ENCODE assay signal across 21 cellular contexts in the genomic region with DNA sequence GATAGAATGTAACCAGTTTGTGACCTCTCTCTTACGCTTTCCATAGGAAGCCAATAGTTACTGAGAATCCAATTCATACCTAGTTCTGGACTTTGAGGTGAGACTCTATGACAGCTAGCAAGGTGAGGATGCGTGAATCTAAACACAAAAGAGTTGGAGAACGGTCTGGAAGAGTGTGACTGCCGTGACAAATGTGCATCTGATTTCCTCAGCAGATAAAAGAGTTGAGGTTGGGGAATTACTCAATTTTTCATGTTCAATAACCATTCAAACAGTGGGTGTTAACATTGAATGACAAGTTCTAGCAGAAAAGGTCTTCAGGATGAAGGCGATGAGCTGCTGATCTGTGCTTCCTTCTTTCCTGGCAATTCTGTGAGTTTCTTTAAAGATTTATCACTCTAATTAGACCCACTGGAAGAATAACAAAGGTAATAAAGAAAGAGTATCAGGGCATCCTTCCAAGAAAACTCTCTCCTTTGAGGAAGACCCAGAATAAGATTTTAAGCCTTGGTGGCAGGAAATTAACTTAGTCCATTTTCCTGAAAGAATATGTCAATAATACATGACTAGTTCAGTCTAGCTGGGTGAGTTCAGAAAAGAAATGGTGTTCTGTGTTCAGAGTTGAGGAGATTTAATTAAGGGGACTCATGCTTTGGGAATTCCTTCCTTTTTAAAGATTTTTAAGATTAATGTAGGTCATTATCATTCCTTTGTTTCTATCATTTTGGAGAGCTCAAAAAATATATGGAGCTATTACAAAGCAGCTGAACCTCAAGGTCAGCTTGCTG. TPM values are rescaled to one million over a fixed set of nuclear protein-coding genes. Genes with fewer than 3 reads are reported as not detected.
DNase-seq lines count a peak whose midpoint lies in the region; ATAC-seq, FAIRE-seq and TF ChIP-seq lines count a peak whose summit lies in the region.
"Had no signal": no experiment of that assay in that cellular context is flagged by ENCODE, and none has a peak within 500 bp of the region (broad histone marks: within the 10 kb centered on the region; RNA-seq: fewer than 3 reads in every experiment).

No MANE protein-coding gene starts in this region.

- TF ChIP-seq CTCF in K562 (IDR thresholded peaks at IDR 0.05 in 2 of 3, conservative IDR thresholded peaks at IDR 0.05 in 1 of 3; ENCODE audit: insufficient read depth in 2 of 3, low read depth in 1 of 3, low read length in 3 of 3): no peak
- no peak for TF ChIP-seq CTCF in progenitor cell of endocrine pancreas (IDR thresholded peaks at IDR 0.05; ENCODE audit: unreplicated experiment)

- no peaks in the 10 kb centered on the region for H3K9me1 ChIP-seq in K562 (ENCODE audit: control insufficient read depth, insufficient read depth, low read length)

- no peak for TF ChIP-seq RAD21 in K562 (CRISPR knock-in tag; conservative IDR thresholded peaks at IDR 0.05 in 1 of 2, IDR thresholded peaks at IDR 0.05 in 1 of 2)

- H3K4me2 ChIP-seq in K562 (ENCODE audit: insufficient read depth, low read length): no peak overlapping the region
- H3K4me2 ChIP-seq: A549, KMS-11 had no signal

- H3K36me3 Mint-ChIP-seq in activated T-cell treated with anti-CD3 and anti-CD28 coated beads, Interleukin-2, amount 50 U/mL, for 24 hours (ENCODE audit: low read depth): peaks cover 63% of the 10 kb centered on the region
- peaks cover 1% of the 10 kb centered on the region for H3K36me3 Mint-ChIP-seq in progenitor cell of endocrine pancreas (ENCODE audit: insufficient read depth)

- H3K9me3 ChIP-seq in K562 (replicated peaks; ENCODE audit: control insufficient read depth, insufficient read depth, low read depth, low read length): no peaks in the 10 kb centered on the region
- H3K9me3 ChIP-seq: A549 had no signal

- no TSS peak for BruUV-seq in K562 (replicated peaks; lab: Mats Ljungman, UMichigan)

- in situ Hi-C loops in K562 (cut with MboI): no loop called here

- H3K9me3 Mint-ChIP-seq in activated T-cell treated with anti-CD3 and anti-CD28 coated beads, Interleukin-2, amount 50 U/mL, for 24 hours: no peaks in the 10 kb centered on the region
- no peaks in the 10 kb centered on the region for H3K9me3 Mint-ChIP-seq in progenitor cell of endocrine pancreas (ENCODE audit: low read depth)
- H3K9me3 Mint-ChIP-seq: dendritic cell treated with granulocyte-macrophage colony-stimulating factor and Interleukin-4, amounts not matched to agents 40 ng/mL and 50 ng/mL, for 4 days had no signal

- no peaks in the 10 kb centered on the region for H3K36me3 ChIP-seq in K562 (ENCODE audit: control insufficient read depth, insufficient read depth, low read length)

- H3K27ac Mint-ChIP-seq in activated T-cell treated with anti-CD3 and anti-CD28 coated beads, Interleukin-2, amount 50 U/mL, for 24 hours: peak overlapping the region; percentile 80
- H3K27ac Mint-ChIP-seq in progenitor cell of endocrine pancreas: peak overlapping the region; percentile 32
- H3K27ac Mint-ChIP-seq: dendritic cell treated with granulocyte-macrophage colony-stimulating factor and Interleukin-4, amounts not matched to agents 40 ng/mL and 50 ng/mL, for 4 days had no signal

- H3K4me3 Mint-ChIP-seq in activated T-cell treated with anti-CD3 and anti-CD28 coated beads, Interleukin-2, amount 50 U/mL, for 24 hours: peak overlapping the region; percentile 37
- no peak overlapping the region for H3K4me3 Mint-ChIP-seq in progenitor cell of endocrine pancreas (ENCODE audit: low read depth)
- H3K4me3 Mint-ChIP-seq: dendritic cell treated with granulocyte-macrophage colony-stimulating factor and Interleukin-4, amounts not matched to agents 40 ng/mL and 50 ng/mL, for 4 days had no signal

- DNase-seq in activated T-cell treated with anti-CD3 and anti-CD28 coated beads, Interleukin-2, amount 50 U/mL, for 24 hours: no peak
- no peak for DNase-seq in activated T-cell treated with anti-CD3 and anti-CD28 coated beads, Interleukin-2, amount 50 U/mL, for 1 hour
- DNase-seq in M059J (ENCODE audit: low read depth): peak; percentile 8
- DNase-seq in K562 (ENCODE audit: extremely low read depth in 1 of 4, low spot score in 3 of 4): no peak
- DNase-seq in progenitor cell of endocrine pancreas (ENCODE audit: low spot score, unreplicated experiment): no peak
- DNase-seq in NK-92 treated with Interleukin-12 subunit alpha and Interleukin-12 subunit beta, amount 100 ng/mL, for 24 hours (lab: John Stamatoyannopoulos, UW): no peak
- DNase-seq: activated effector memory CD4-positive, alpha-beta T cell treated with anti-CD3 and anti-CD28 coated beads, Interleukin-2, amount 50 U/mL, for 16 hours; anterior cingulate cortex; COR-L47; DND-41; GOT3; NCI-H1436; NCI-H82; OCI-M1 had no signal

- POLR2A ChIA-PET in K562 (lab: Yijun Ruan, JAX): interaction anchor here (1.1 kb wide), 3 partner anchors 8 to 22 kb away, joined by 3 to 4 read pairs (median 3); no protein-coding TSS in a partner anchor

- H3K27ac ChIP-seq in K562 (ENCODE audit: extremely low read depth, low read depth, low read length): no peak overlapping the region
- H3K27ac ChIP-seq: A549, KMS-11 had no signal

- H3K27me3 Mint-ChIP-seq in activated T-cell treated with anti-CD3 and anti-CD28 coated beads, Interleukin-2, amount 50 U/mL, for 24 hours: no peaks in the 10 kb centered on the region
- no peaks in the 10 kb centered on the region for H3K27me3 Mint-ChIP-seq in progenitor cell of endocrine pancreas
- H3K27me3 Mint-ChIP-seq: dendritic cell treated with granulocyte-macrophage colony-stimulating factor and Interleukin-4, amounts not matched to agents 40 ng/mL and 50 ng/mL, for 4 days had no signal

- no peak overlapping the region for H3K9ac ChIP-seq in K562 (ENCODE audit: insufficient read depth in 1 of 2, low read depth in 2 of 2, low read length in 2 of 2)
- H3K9ac ChIP-seq: KMS-11 had no signal

- TF ChIP-seq EP300 in K562 (IDR thresholded peaks at IDR 0.05; ENCODE audit: low read length): no peak

- CTCF ChIA-PET in K562 (lab: Yijun Ruan, JAX; ENCODE audit: low intra/inter-chr PET ratio): no interaction called here

- H3K4me3 ChIP-seq in K562: no peak overlapping the region
- H3K4me3 ChIP-seq: A549 had no signal

- ATAC-seq in K562 (no peak), HG02759 (IDR thresholded peaks at IDR 0.05; ENCODE audit: unreplicated experiment) (no peak)
- no peak for ATAC-seq in activated CD4-positive, CD25-positive, alpha-beta regulatory T cell treated with anti-CD3 and anti-CD28 coated beads, Interleukin-2, amount 50 U/mL, for 24 hours
- ATAC-seq: A549, Right ventricle myocardium inferior had no signal

- H4K20me1 ChIP-seq in K562 (replicated peaks; ENCODE audit: control insufficient read depth, insufficient read depth, low read length): 0 out of 2 replicates have a peak, but pooled peaks cover 5% of the 10 kb centered on the region

- H3K4me1 Mint-ChIP-seq in activated T-cell treated with anti-CD3 and anti-CD28 coated beads, Interleukin-2, amount 50 U/mL, for 24 hours (ENCODE audit: low read depth): peaks cover 56% of the 10 kb centered on the region
- H3K4me1 Mint-ChIP-seq in progenitor cell of endocrine pancreas (ENCODE audit: low read depth): peaks cover 26% of the 10 kb centered on the region

- no peaks in the 10 kb centered on the region for H3K27me3 ChIP-seq in K562 (ENCODE audit: control insufficient read depth in 2 of 2, insufficient read depth in 2 of 2, low read length in 2 of 2)

- WGBS in K562 (ENCODE audit: insufficient coverage, low coverage, missing lambda C conversion rate): 63% methylated on average over 5 of the region's 5 CpGs

- no peak overlapping the region for H2AFZ ChIP-seq in K562 (ENCODE audit: low read depth, low read length)

- no peaks in the 10 kb centered on the region for H3K79me2 ChIP-seq in K562 (ENCODE audit: control insufficient read depth, insufficient read depth, low read length)

- FAIRE-seq in K562 (lab: Jason Lieb, UNC): peak; percentile 11
- FAIRE-seq: A549, islet of Langerhans had no signal

- TF ChIP-seq POLR2A in K562 (conservative IDR thresholded peaks at IDR 0.05): no peak

- intact Hi-C loops in K562 (cut with micrococcal nuclease): no loop called here

- H3K4me1 ChIP-seq in K562 (replicated peaks in 1 of 2; ENCODE audit: control insufficient read depth in 2 of 2, insufficient read depth in 2 of 2, low read length in 2 of 2): no peaks in the 10 kb centered on the region; a peak in 1 of 5 replicates
- H3K4me1 ChIP-seq: A549 had no signal

RNA-seq across cellular contexts. Expression of gene KIF3B, which starts 24.5 kb away (rescaled TPM):
- 20.3 and 28.4 TPM in 2 replicates for total RNA-seq in M059J (2014; rRNA removed; shearing (Covaris generic))
- total RNA-seq in K562 (2011; cell fraction: chromatin; rRNA removed; ENCODE audit: low replicate concordance): 9.0 and 15.2 TPM in 2 replicates
- total RNA-seq in K562 (2011; cell fraction: nucleolus; rRNA removed): 5.3 and 5.7 TPM in 2 replicates
- 7.2 and 7.9 TPM in 2 replicates for total RNA-seq in K562 (2011; cell fraction: nucleoplasm; rRNA removed)
- total RNA-seq in K562 (2014; rRNA removed) (6.3 and 7.8 TPM in 2 replicates), K562 (2014; rRNA removed; fragmentation: Illumina TruSeq; extraction: Trizol) (9.6 and 11.5 TPM in 2 replicates), K562 (2015; rRNA removed; fragmentation: Illumina TruSeq; extraction: Trizol) (8.4 and 8.6 TPM in 2 replicates), K562 (2021) (9.1 and 9.8 TPM in 2 replicates), progenitor cell of endocrine pancreas (60.2 and 61.6 TPM in 2 replicates)
- polyA plus RNA-seq in K562 (2011; rRNA removed) (6.8 and 12.3 TPM in 2 replicates), K562 (2014; fragmentation: Illumina TruSeq; extraction: Trizol) (11.5 and 11.7 TPM in 2 replicates), K562 (2014; fragmentation: Nextera tagmentation; extraction: Ambion mirVana) (1 to 10 TPM; 2.9 to 3.6 TPM), K562 (2014; rRNA removed) (7.2 and 7.7 TPM in 2 replicates)
- polyA plus RNA-seq in K562 (2011; cell fraction: cytosol; rRNA removed): 6.0 and 7.9 TPM in 2 replicates
- 3.2 and 4.4 TPM in 2 replicates for polyA plus RNA-seq in K562 (2011; cell fraction: nucleus; rRNA removed)
- 8.6 and 10.3 TPM in 2 replicates for polyA plus RNA-seq in K562 (2012)
- 12.5 and 18.6 TPM in 2 replicates for polyA minus RNA-seq in K562 (2011; rRNA and poly(A)+ RNA removed)
- 5.3 and 7.4 TPM in 2 replicates for polyA minus RNA-seq in K562 (2011; cell fraction: cytosol; rRNA and poly(A)+ RNA removed)
- 2.0 and 3.4 TPM in 2 replicates for polyA minus RNA-seq in K562 (2011; cell fraction: nucleus; rRNA and poly(A)+ RNA removed)

RNA-seq across cellular contexts. Expression of gene ASXL1, which starts 56.2 kb away (rescaled TPM):
- 27.4 and 43.5 TPM in 2 replicates for total RNA-seq in M059J (2014; rRNA removed; shearing (Covaris generic))
- 293 and 377 TPM in 2 replicates for total RNA-seq in K562 (2011; cell fraction: chromatin; rRNA removed; ENCODE audit: low replicate concordance)
- 176 and 183 TPM in 2 replicates for total RNA-seq in K562 (2011; cell fraction: nucleolus; rRNA removed)
- 261 and 321 TPM in 2 replicates for total RNA-seq in K562 (2011; cell fraction: nucleoplasm; rRNA removed)
- total RNA-seq in K562 (2014; rRNA removed) (20.5 and 25.7 TPM in 2 replicates), K562 (2014; rRNA removed; fragmentation: Illumina TruSeq; extraction: Trizol) (32.3 and 36.0 TPM in 2 replicates), K562 (2015; rRNA removed; fragmentation: Illumina TruSeq; extraction: Trizol) (25.7 and 27.7 TPM in 2 replicates), K562 (2021) (63.5 and 65.3 TPM in 2 replicates), progenitor cell of endocrine pancreas (189 and 201 TPM in 2 replicates)
- polyA plus RNA-seq in K562 (2011; rRNA removed) (48.7 and 56.4 TPM in 2 replicates), K562 (2014; fragmentation: Illumina TruSeq; extraction: Trizol) (45.1 and 48.7 TPM in 2 replicates), K562 (2014; fragmentation: Nextera tagmentation; extraction: Ambion mirVana) (1 to 10 TPM; 6.5 to 8.4 TPM), K562 (2014; rRNA removed) (38.6 and 44.3 TPM in 2 replicates)
- 23.8 and 39.3 TPM in 2 replicates for polyA plus RNA-seq in K562 (2011; cell fraction: cytosol; rRNA removed)
- 222 and 235 TPM in 2 replicates for polyA plus RNA-seq in K562 (2011; cell fraction: nucleus; rRNA removed)
- 39.0 and 51.7 TPM in 2 replicates for polyA plus RNA-seq in K562 (2012)
- polyA minus RNA-seq in K562 (2011; rRNA and poly(A)+ RNA removed): 65.7 and 67.5 TPM in 2 replicates
- polyA minus RNA-seq in K562 (2011; cell fraction: cytosol; rRNA and poly(A)+ RNA removed): 23.8 and 28.4 TPM in 2 replicates
- polyA minus RNA-seq in K562 (2011; cell fraction: nucleus; rRNA and poly(A)+ RNA removed): 55.1 and 86.6 TPM in 2 replicates
